ENCODE assay signal across 8 cellular contexts in genomic region chr17:75088465-75088895, GRCh38. TPM values are rescaled to one million over a fixed set of nuclear protein-coding genes. Genes with fewer than 3 reads are reported as not detected.
DNase-seq lines count a peak whose midpoint lies in the region; ATAC-seq and TF ChIP-seq lines count a peak whose summit lies in the region.

No MANE protein-coding gene starts in this region.

- H3K56ac ChIP-seq in H9 (ENCODE audit: insufficient read length, low read depth, low read length) = no peak overlapping the region

- no peak overlapping the region for H2BK12ac ChIP-seq in H9 (ENCODE audit: insufficient read length, low read depth, low read length)

- H2BK5ac ChIP-seq in H9 (ENCODE audit: insufficient read length, low read length) = no peak overlapping the region

- H2BK15ac ChIP-seq in H9 (ENCODE audit: low read depth, low read length) = no peak overlapping the region

- H3K4me1 ChIP-seq in H9 (ENCODE audit: insufficient read depth, low read length) (peaks cover 7% of the 10 kb centered on the region; the same call in 1 of the 2 replicates), right atrium auricular region (peaks cover 5 to 64% of the 10 kb centered on the region in 2 donors), gastrocnemius medialis (peaks cover 24 to 34% of the 10 kb centered on the region in 2 donors), aorta (ENCODE audit: control insufficient read depth in 1 of 2, insufficient read depth in 2 of 2, low read length in 2 of 2) (no peaks in the 10 kb centered on the region)

- ATAC-seq in gastrocnemius medialis = peak; percentile 11 to 27
- no peak for ATAC-seq in aorta (ENCODE audit: low FRiP score)

- TF ChIP-seq CTCF in H9 (conservative IDR thresholded peaks at IDR 0.05) = no peak
- TF ChIP-seq CTCF in right atrium auricular region (IDR thresholded peaks at IDR 0.05) = no peak
- no peak for TF ChIP-seq CTCF in gastrocnemius medialis (IDR thresholded peaks at IDR 0.05 in 4 of 5, conservative IDR thresholded peaks at IDR 0.05 in 1 of 5)

- no peak overlapping the region for H2AK5ac ChIP-seq in H9 (ENCODE audit: insufficient read length, low read length)

- H3K9ac ChIP-seq in H9 (ENCODE audit: extremely low read depth, insufficient read length, low read length) = peak overlapping the region; percentile 55

- peak overlapping the region; percentile 75 for H3K4me2 ChIP-seq in H9 (ENCODE audit: insufficient read depth, insufficient read length, low read length)

- H4K5ac ChIP-seq in H9 (ENCODE audit: insufficient read length, low read depth, low read length) = no peak overlapping the region

- peak overlapping the region; percentile 64 to 70 for H3K4me3 ChIP-seq in right atrium auricular region
- peak overlapping the region; percentile 63 to 77 (median 70) for H3K4me3 ChIP-seq in gastrocnemius medialis
- H3K4me3 ChIP-seq in aorta (ENCODE audit: low read length in 2 of 2) = no peak overlapping the region

- H3K36me3 ChIP-seq in right atrium auricular region (no peaks in the 10 kb centered on the region), gastrocnemius medialis (no peaks in the 10 kb centered on the region), aorta (ENCODE audit: control insufficient read depth in 1 of 2, insufficient read depth in 2 of 2, low read length in 1 of 2) (no peaks in the 10 kb centered on the region)

- peak overlapping the region; percentile 81 for H3K18ac ChIP-seq in H9 (ENCODE audit: insufficient read length, low read depth, low read length)

- peaks cover 7% of the 10 kb centered on the region for H3K23me2 ChIP-seq in H9 (ENCODE audit: insufficient read length, low read depth, low read length, poor library complexity, severe bottlenecking)

- no peak overlapping the region for H2AFZ ChIP-seq in H9 (ENCODE audit: low read length)

- H4K91ac ChIP-seq in H9 (ENCODE audit: insufficient read length, low read depth, low read length) = no peak overlapping the region

- H3K36me3 Mint-ChIP-seq in H9 (ENCODE audit: insufficient read depth in 1 of 3, low read depth in 3 of 3) = peaks cover 2 to 4% (median 2%) of the 10 kb centered on the region in 3 experiments; a peak in 5 of 7 replicates
- H3K36me3 Mint-ChIP-seq in activated naive CD8-positive, alpha-beta T cell = no peaks in the 10 kb centered on the region

- peak overlapping the region; percentile 69 for H3K14ac ChIP-seq in H9 (ENCODE audit: insufficient read depth, low read length)

- no peak overlapping the region for H2BK20ac ChIP-seq in H9 (ENCODE audit: low read depth, low read length, poor library complexity, severe bottlenecking)

- intact Hi-C loops in gastrocnemius medialis (cut with DNase I; ENCODE audit: low total_unique reads) = no loop called here
- intact Hi-C loops in aorta (cut with DNase I) = no loop called here

- H3K4me1 Mint-ChIP-seq in H9 = peaks cover 57 to 58% of the 10 kb centered on the region in 2 experiments
- peaks cover 43% of the 10 kb centered on the region for H3K4me1 Mint-ChIP-seq in activated naive CD8-positive, alpha-beta T cell (ENCODE audit: low read depth)

- TF ChIP-seq POLR2A in gastrocnemius medialis (IDR thresholded peaks at IDR 0.05) = no peak

- no peaks in the 10 kb centered on the region for H3K27me3 Mint-ChIP-seq in H9 (ENCODE audit: low read depth)
- H3K27me3 Mint-ChIP-seq in activated naive CD8-positive, alpha-beta T cell = no peaks in the 10 kb centered on the region

- H3K79me2 ChIP-seq in H9 (ENCODE audit: insufficient read depth, low read length) = no peaks in the 10 kb centered on the region; the same call in 1 of the 2 replicates

- H3K9me3 ChIP-seq in H9 (ENCODE audit: control insufficient read depth, low read depth, low read length) (no peaks in the 10 kb centered on the region), right atrium auricular region (no peaks in the 10 kb centered on the region), gastrocnemius medialis (no peaks in the 10 kb centered on the region), aorta (ENCODE audit: control insufficient read depth, low read length) (no peaks in the 10 kb centered on the region)

- H2BK120ac ChIP-seq in H9 (ENCODE audit: low read depth, low read length, poor library complexity, severe bottlenecking) = no peak overlapping the region

- in situ Hi-C loops in gastrocnemius medialis (cut with MboI; ENCODE audit: low sequenced_read_pairs in 4 of 4) = no loop called here

- no peak overlapping the region for H3T11ph ChIP-seq in H9 (ENCODE audit: low read length)

- WGBS in H9 (ENCODE audit: extremely low coverage, insufficient read length, low lambda C conversion rate) = no CpG with 5 or more reads among the region's 9 CpGs
- WGBS in aorta, 2 donors = 80 to 87% methylated on average over 9 of the region's 9 CpGs

- no peaks in the 10 kb centered on the region for H4K20me1 ChIP-seq in H9 (ENCODE audit: control insufficient read depth, insufficient read depth, insufficient read length)

- H4K8ac ChIP-seq in H9 (replicated peaks; ENCODE audit: insufficient read length, low read depth, low read length) = no peak overlapping the region

- H3K27ac ChIP-seq in H9 (ENCODE audit: insufficient read length, low read depth, low read length) = no peak overlapping the region
- peak overlapping the region; percentile 89 to 96 for H3K27ac ChIP-seq in right atrium auricular region
- H3K27ac ChIP-seq in gastrocnemius medialis = peak overlapping the region; percentile 77 to 90 (median 84)
- H3K27ac ChIP-seq in aorta (ENCODE audit: low read depth in 1 of 2, low read length in 2 of 2) = no peak overlapping the region

- no peak overlapping the region for H3K23ac ChIP-seq in H9 (ENCODE audit: insufficient read length, low read depth, low read length)

- no peaks in the 10 kb centered on the region for H3K79me1 ChIP-seq in H9 (ENCODE audit: insufficient read depth, low read depth, low read length, poor library complexity, severe bottlenecking)

- H3K4ac ChIP-seq in H9 (ENCODE audit: low read depth, low read length) = no peak overlapping the region

- peak overlapping the region; percentile 79 to 88 for H3K4me3 Mint-ChIP-seq in H9
- peak overlapping the region; percentile 68 for H3K4me3 Mint-ChIP-seq in activated naive CD8-positive, alpha-beta T cell

- H3K27me3 ChIP-seq in H9 (ENCODE audit: insufficient read depth, low read length) (no peaks in the 10 kb centered on the region), right atrium auricular region (no peaks in the 10 kb centered on the region), gastrocnemius medialis (no peaks in the 10 kb centered on the region), aorta (ENCODE audit: control insufficient read depth in 1 of 2, insufficient read depth in 2 of 2, low read length in 1 of 2) (no peaks in the 10 kb centered on the region)

- H3K9me3 Mint-ChIP-seq in H9 = no peaks in the 10 kb centered on the region
- H3K9me3 Mint-ChIP-seq in activated naive CD8-positive, alpha-beta T cell (ENCODE audit: low read depth) = no peaks in the 10 kb centered on the region

- peak overlapping the region in 1 of 3 experiments; percentile 95; a peak in 1 of 7 replicates for H3K27ac Mint-ChIP-seq in H9
- H3K27ac Mint-ChIP-seq in activated naive CD8-positive, alpha-beta T cell = no peak overlapping the region

- DNase-seq in H9 (peak; percentile 61), right atrium auricular region (ENCODE audit: low spot score) (no peak), gastrocnemius medialis (no peak), aorta (no peak), H4 (ENCODE audit: low spot score) (no peak), NCI-H2171 treated with DMSO at 0.1 percent for 48 hours (lab: John Stamatoyannopoulos, UW) (no peak)
- no peak for DNase-seq in activated CD4-positive, alpha-beta T cell treated with anti-CD3 and anti-CD28 coated beads, Interleukin-2, amount 50 U/mL, for 1 hour

RNA-seq across cellular contexts. Expression of gene SLC16A5, which starts 0.7 kb away (rescaled TPM):
- total RNA-seq in H9 (2021) = 17.0 and 17.1 TPM in 2 replicates
- total RNA-seq in right atrium auricular region = 10 to 100 TPM; 16.5 to 34.1 TPM
- total RNA-seq in gastrocnemius medialis = 1 to 10 TPM; 1.5 to 7.9 (median 6.9) TPM
- total RNA-seq in aorta = 10 to 100 TPM in 1 of 2 donors, 1 to 10 TPM in 1; 5.6 to 11.4 TPM
- polyA plus RNA-seq in aorta = 1 to 10 TPM; 7.8 to 7.9 TPM
- not detected in 2 replicates for total RNA-seq in H4 (2014; rRNA removed; shearing (Covaris generic))

RNA-seq across cellular contexts. Expression of gene ARMC7, which starts 21.3 kb away (rescaled TPM):
- total RNA-seq in H9 (2021) (22.4 and 22.8 TPM in 2 replicates), right atrium auricular region (1 to 10 TPM; 4.9 to 9.5 TPM), gastrocnemius medialis (1 to 10 TPM; 2.0 to 4.4 (median 3.0) TPM), aorta (10 to 100 TPM in 1 of 2 donors, 1 to 10 TPM in 1; 8.7 to 19.4 TPM)
- polyA plus RNA-seq in aorta = 1 to 10 TPM; 4.9 to 8.6 TPM
- total RNA-seq in H4 (2014; rRNA removed; shearing (Covaris generic)) = 4.0 and 5.2 TPM in 2 replicates

RNA-seq across cellular contexts. Expression of gene KCTD2, which starts 41.5 kb away (rescaled TPM):
- 40.1 and 41.6 TPM in 2 replicates for total RNA-seq in H9 (2021)
- 10 to 100 TPM; 17.9 to 28.4 TPM for total RNA-seq in right atrium auricular region
- total RNA-seq in gastrocnemius medialis = 10 to 100 TPM; 29.4 to 51.1 (median 41.8) TPM
- 10 to 100 TPM; 21.4 to 26.4 TPM for total RNA-seq in aorta
- 10 to 100 TPM; 13.9 to 14.9 TPM for polyA plus RNA-seq in aorta
- total RNA-seq in H4 (2014; rRNA removed; shearing (Covaris generic)) = 14.3 and 16.5 TPM in 2 replicates

RNA-seq across cellular contexts. Expression of gene ATP5PD, which starts 41.7 kb away (rescaled TPM):
- total RNA-seq in H9 (2021) (344 TPM in 2 replicates), right atrium auricular region (100 to 1,000 TPM; 675 to 871 TPM), gastrocnemius medialis (100 to 1,000 TPM; 377 to 495 (median 491) TPM), aorta (100 to 1,000 TPM; 136 to 149 TPM)
- 100 to 1,000 TPM; 349 to 520 TPM for polyA plus RNA-seq in aorta
- 595 and 655 TPM in 2 replicates for total RNA-seq in H4 (2014; rRNA removed; shearing (Covaris generic))

RNA-seq across cellular contexts. Expression of gene NT5C, which starts 43.1 kb away (rescaled TPM):
- total RNA-seq in H9 (2021) (76.2 and 77.7 TPM in 2 replicates), right atrium auricular region (10 to 100 TPM; 41.4 to 77.5 TPM), gastrocnemius medialis (100 to 1,000 TPM in 1 of 4 donors, 10 to 100 TPM in 3; 62.8 to 111 (median 68.0) TPM), aorta (10 to 100 TPM; 24.7 to 29.6 TPM)
- polyA plus RNA-seq in aorta = 10 to 100 TPM; 28.7 to 93.0 TPM
- 122 and 134 TPM in 2 replicates for total RNA-seq in H4 (2014; rRNA removed; shearing (Covaris generic))

Comparison
In these comparisons a context has a peak if more than half of its experiments do, and no peak if none do; other contexts are left out.
1. H3K27ac ChIP-seq: peak in right atrium auricular region (2 of 2) and gastrocnemius medialis (4 of 4); none in H9 (single experiment) and aorta (0 of 2).
2. H3K4me3 ChIP-seq: peak in right atrium auricular region (2 of 2) and gastrocnemius medialis (4 of 4); none in aorta (0 of 2).